Comparison of ENCODE assay signal across 8 cellular contexts in the genomic region with DNA sequence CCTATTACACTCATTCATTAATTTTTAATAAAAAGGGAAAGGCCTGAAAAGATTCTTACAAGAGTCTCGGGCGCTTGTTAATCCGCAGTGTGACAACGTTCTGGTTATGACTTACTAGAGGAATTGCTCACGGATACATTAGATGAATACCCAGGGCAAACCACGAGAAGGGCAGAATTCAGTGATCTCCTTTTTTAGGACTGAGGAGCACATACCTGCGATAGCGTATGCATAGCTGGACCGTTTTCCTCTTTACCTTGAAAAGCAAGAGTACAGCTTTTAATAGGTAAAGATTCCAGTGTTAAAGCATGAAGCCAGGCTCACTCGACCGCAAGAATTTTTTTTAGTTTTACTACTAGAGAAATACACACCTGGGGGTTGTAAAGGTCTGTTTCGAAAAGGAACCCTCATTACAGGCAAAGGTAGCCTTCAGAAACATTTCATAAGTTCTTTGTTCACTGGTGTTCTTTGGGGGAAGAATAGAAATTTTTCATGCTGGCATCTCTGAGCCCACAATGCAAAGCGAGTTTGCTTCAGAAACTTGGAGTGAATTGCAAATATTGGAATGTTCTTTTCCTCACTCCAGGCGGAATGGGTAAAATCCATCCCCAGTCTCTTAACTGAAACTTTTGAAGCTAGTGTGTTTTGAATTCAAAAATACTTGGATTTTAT. TPM values are rescaled to one million over a fixed set of nuclear protein-coding genes. Genes with fewer than 3 reads are reported as not detected.
DNase-seq lines count a peak whose midpoint lies in the region; TF ChIP-seq lines count a peak whose summit lies in the region.

No MANE protein-coding gene starts in this region.

- no peak overlapping the region for H3K18ac ChIP-seq in trophoblast cell (ENCODE audit: low read length)

- peaks cover 37% of the 10 kb centered on the region for H3K36me3 Mint-ChIP-seq in HFFc6 (ENCODE audit: low read depth)

- H3K4ac ChIP-seq in trophoblast cell (ENCODE audit: low read depth, low read length) = peak overlapping the region; percentile 81

- H3K4me3 Mint-ChIP-seq in HFFc6 = peak overlapping the region; percentile 89

- peaks cover 32 to 54% (median 46%) of the 10 kb centered on the region in 4 donors for H3K4me1 ChIP-seq in esophagus muscularis mucosa
- H3K4me1 ChIP-seq in trophoblast cell (ENCODE audit: control insufficient read depth in 1 of 2, insufficient read depth in 2 of 2, low read length in 2 of 2) = peaks cover 3 to 4% of the 10 kb centered on the region in 2 experiments

- no peak for TF ChIP-seq POLR2A in esophagus muscularis mucosa (IDR thresholded peaks at IDR 0.05; ENCODE audit: low read depth)

- H3K79me2 ChIP-seq in trophoblast cell (ENCODE audit: control insufficient read depth, insufficient read depth, low read length, poor library complexity) = peaks cover 11% of the 10 kb centered on the region

- peak overlapping the region; percentile 87 for H3K4me2 ChIP-seq in trophoblast cell (ENCODE audit: low read length)

- TF ChIP-seq EP300 in esophagus muscularis mucosa (IDR thresholded peaks at IDR 0.05) = no peak

- no peak overlapping the region for H2AFZ ChIP-seq in trophoblast cell (ENCODE audit: insufficient read depth, low read length, poor library complexity)

- H3K4me1 Mint-ChIP-seq in HFFc6 (ENCODE audit: low read depth) = peaks cover 38% of the 10 kb centered on the region

- peaks cover 11% of the 10 kb centered on the region for H3K79me1 ChIP-seq in trophoblast cell (ENCODE audit: low read length)

- H3K36me3 ChIP-seq in SK-N-MC (ENCODE audit: insufficient read depth, low read length) (peaks cover 48% of the 10 kb centered on the region), esophagus muscularis mucosa (peaks cover 0 to 12% (median 4%) of the 10 kb centered on the region in 4 donors), trophoblast cell (ENCODE audit: control insufficient read depth in 1 of 2, insufficient read depth in 2 of 2, low read length in 2 of 2) (peaks cover under 1 to 4% of the 10 kb centered on the region in 2 experiments)

- H2BK5ac ChIP-seq in trophoblast cell (ENCODE audit: low read depth, low read length, poor library complexity) = peak overlapping the region; percentile 43

- intact Hi-C loops in esophagus muscularis mucosa (cut with DNase I) (no loop called here), posterior vena cava (cut with DNase I) (no loop called here)

- DNase-seq in NCI-H1105 treated with DMSO at 0.1 percent for 48 hours (lab: John Stamatoyannopoulos, UW) (peak; percentile 71), NCI-H1105 (lab: John Stamatoyannopoulos, UW) (no peak), HFFc6 (no peak), SK-N-MC (ENCODE audit: low read depth, low spot score) (no peak), esophagus muscularis mucosa (ENCODE audit: extremely low spot score) (no peak), trophoblast cell (peak; percentile 24 to 52), posterior vena cava (ENCODE audit: low spot score) (no peak)
- DNase-seq in stimulated activated CD4-positive, alpha-beta T cell treated with anti-CD3 and anti-CD28 coated beads, Interleukin-12 subunit alpha, Interleukin-12 subunit beta, amount 100 ng/mL, for 4 hours = no peak

- H3K27me3 Mint-ChIP-seq in HFFc6 (ENCODE audit: insufficient read depth) = no peaks in the 10 kb centered on the region

- TF ChIP-seq CTCF in HFFc6 (IDR thresholded peaks at IDR 0.05) (no peak), esophagus muscularis mucosa (IDR thresholded peaks at IDR 0.05) (no peak)

- H3K23ac ChIP-seq in trophoblast cell (ENCODE audit: low read length) = no peak overlapping the region

- peak overlapping the region; percentile 99 for H3K27ac ChIP-seq in SK-N-MC
- peak overlapping the region; percentile 100 for H3K27ac ChIP-seq in esophagus muscularis mucosa (replicated peaks in 1 of 4)
- peak overlapping the region; percentile 86 for H3K27ac ChIP-seq in trophoblast cell (ENCODE audit: low read depth, low read length)

- WGBS in esophagus muscularis mucosa = 8% methylated on average over 14 of the region's 14 CpGs
- WGBS in trophoblast cell (ENCODE audit: extremely low coverage, insufficient coverage, insufficient read length) = no CpG with 5 or more reads among the region's 14 CpGs

- no peak overlapping the region for H4K8ac ChIP-seq in trophoblast cell (ENCODE audit: low read depth, low read length)

- H3K27ac Mint-ChIP-seq in HFFc6 = peak overlapping the region; percentile 99

- H2AK5ac ChIP-seq in trophoblast cell (ENCODE audit: low read length) = no peak overlapping the region

- H3K14ac ChIP-seq in trophoblast cell (ENCODE audit: low read length) = no peak overlapping the region

- no peaks in the 10 kb centered on the region for H3K27me3 ChIP-seq in esophagus muscularis mucosa
- H3K27me3 ChIP-seq in trophoblast cell (ENCODE audit: insufficient read depth, low read length) = no peaks in the 10 kb centered on the region

- H3K4me3 ChIP-seq in SK-N-MC = peak overlapping the region; percentile 99
- peak overlapping the region; percentile 94 to 98 (median 97) for H3K4me3 ChIP-seq in esophagus muscularis mucosa
- peak overlapping the region; percentile 85 for H3K4me3 ChIP-seq in trophoblast cell (ENCODE audit: low read depth, low read length)

- peak overlapping the region; percentile 100 for H3K9ac ChIP-seq in SK-N-MC (ENCODE audit: insufficient read length)
- H3K9ac ChIP-seq in trophoblast cell (ENCODE audit: low read length) = peak overlapping the region; percentile 96

- no peaks in the 10 kb centered on the region for H3K9me3 Mint-ChIP-seq in HFFc6

- H3K9me3 ChIP-seq in SK-N-MC (ENCODE audit: low read depth, low read length) (no peaks in the 10 kb centered on the region), esophagus muscularis mucosa (no peaks in the 10 kb centered on the region), trophoblast cell (ENCODE audit: insufficient read depth, low read depth, low read length) (no peaks in the 10 kb centered on the region)

- H2BK12ac ChIP-seq in trophoblast cell (ENCODE audit: low read length) = no peak overlapping the region

- peak overlapping the region; percentile 3 for H4K91ac ChIP-seq in trophoblast cell (ENCODE audit: low read depth, low read length)

- H4K12ac ChIP-seq in trophoblast cell (ENCODE audit: low read depth, low read length) = no peak overlapping the region

- H2BK120ac ChIP-seq in trophoblast cell (ENCODE audit: insufficient read depth, low read length, poor library complexity) = no peak overlapping the region

RNA-seq across cellular contexts. Expression of a gene that starts 0.9 kb away (rescaled TPM):
- total RNA-seq in HFFc6 (2021; fragmentation: NEBNext Ultra II Directional; extraction: Animal tissue kit (Norgen Biotek cat#: 25700)) = 100 to 1,000 TPM; 114 to 150 (median 126) TPM
- total RNA-seq in esophagus muscularis mucosa (10 to 100 TPM; 36.5 to 95.4 (median 61.0) TPM), posterior vena cava (10 to 100 TPM; 90.2 to 97.5 TPM)
- polyA plus RNA-seq in trophoblast cell (2013) = 125 and 127 TPM in 2 replicates

RNA-seq across cellular contexts. Expression of a gene that starts 25.4 kb away (rescaled TPM):
- total RNA-seq in HFFc6 (2021; fragmentation: NEBNext Ultra II Directional; extraction: Animal tissue kit (Norgen Biotek cat#: 25700)) = 10 to 100 TPM; 22.1 to 26.2 (median 23.6) TPM
- 10 to 100 TPM; 29.7 to 43.2 (median 36.3) TPM for total RNA-seq in esophagus muscularis mucosa
- 10.2 and 10.6 TPM in 2 replicates for polyA plus RNA-seq in trophoblast cell (2013)
- 10 to 100 TPM; 34.3 to 48.1 TPM for total RNA-seq in posterior vena cava

RNA-seq across cellular contexts. Expression of a gene that starts 25.5 kb away (rescaled TPM):
- 10 to 100 TPM in 5 of 6 experiments, 1 to 10 TPM in 1; 9.8 to 20.3 (median 17.8) TPM for total RNA-seq in HFFc6 (2021; fragmentation: NEBNext Ultra II Directional; extraction: Animal tissue kit (Norgen Biotek cat#: 25700))
- 1 to 10 TPM; 1.1 to 4.2 (median 1.4) TPM for total RNA-seq in esophagus muscularis mucosa
- 10.4 and 11.4 TPM in 2 replicates for polyA plus RNA-seq in trophoblast cell (2013)
- total RNA-seq in posterior vena cava = 1 to 10 TPM; 3.0 to 4.5 TPM

Comparison
In these comparisons a context has a peak if more than half of its experiments do, and no peak if none do; other contexts are left out.
1. DNase-seq: peak in NCI-H1105 treated with DMSO at 0.1 percent for 48 hours (single experiment) and trophoblast cell (2 of 2); none in NCI-H1105 (single experiment), HFFc6 (single experiment), SK-N-MC (single experiment), esophagus muscularis mucosa (single experiment), stimulated activated CD4-positive, alpha-beta T cell treated with anti-CD3 and anti-CD28 coated beads, Interleukin-12 subunit alpha, Interleukin-12 subunit beta, amount 100 ng/mL, for 4 hours (single experiment) and posterior vena cava (single experiment).
2. Peak in every context shown above with its lines, with median percentiles within 50 percentile points of each other: H3K27ac ChIP-seq and H3K4me3 ChIP-seq.